In genomic region chr3:172643780-172644179, GRCh38 we compare ENCODE assay signal across 27 cellular contexts.
"Had no signal": no experiment of that assay in that cellular context is flagged by ENCODE, and none has a peak within 500 bp of the region (broad histone marks: within the 10 kb centered on the region; RNA-seq: fewer than 3 reads in every experiment).

No MANE protein-coding gene starts in this region.

- H3K27me3 ChIP-seq: brain microvascular endothelial cell, esophagus squamous epithelium had no signal

- H3K27ac ChIP-seq: brain microvascular endothelial cell, esophagus squamous epithelium, WERI-Rb-1 had no signal

- H3K4me3 ChIP-seq: esophagus squamous epithelium had no signal

- H3K36me3 ChIP-seq: WERI-Rb-1 had no signal

- H3K9me3 ChIP-seq: esophagus squamous epithelium had no signal

- DNase-seq: activated B cell treated with CpG ODN at 0.5 μM for 24 hours; activated CD4-positive, alpha-beta memory T cell treated with anti-CD3 and anti-CD28 coated beads, Interleukin-2, amount 10 ng/mL, durations not matched to agents 7 days and 5 days; activated CD4-positive, alpha-beta T cell treated with anti-CD3 and anti-CD28 coated beads for 4 hours; activated CD4-positive, alpha-beta T cell treated with anti-CD3 and anti-CD28 coated beads, Interleukin-2, amount 10 ng/mL, durations not matched to agents 7 days and 5 days; activated CD4-positive, alpha-beta T cell treated with anti-CD3 and anti-CD28 coated beads, Interleukin-2, amount 50 U/mL, for 4 hours; activated CD4-positive, CD25-positive, alpha-beta regulatory T cell treated with anti-CD3 and anti-CD28 coated beads, Interleukin-2, amount 50 U/mL, for 72 hours; activated CD8-positive, alpha-beta memory T cell treated with anti-CD3 and anti-CD28 coated beads, Interleukin-2, amount 50 U/mL, for 48 hours; activated effector memory CD4-positive, alpha-beta T cell treated with Interleukin-2 at 50 U/mL for 16 hours; activated gamma-delta T cell treated with Interleukin-2 at 50 U/mL for 16 hours; activated naive CD4-positive, alpha-beta T cell treated with anti-CD3 and anti-CD28 coated beads, Interleukin-2, amount 50 U/mL, for 16 hours; activated naive CD4-positive, alpha-beta T cell treated with Interleukin-2 at 50 U/mL for 16 hours; activated T-cell treated with anti-CD3 and anti-CD28 coated beads for 4 hours; activated T-cell treated with anti-CD3 and anti-CD28 coated beads, Interleukin-2, amount 50 U/mL, for 24 hours; amniotic stem cell; anterior cingulate cortex; brain microvascular endothelial cell; caudate nucleus; cortex of kidney; dermis blood vessel endothelial cell; effector CD4-positive, alpha-beta T cell; effector memory CD8-positive, alpha-beta T cell; esophagus squamous epithelium; foreskin fibroblast; head of caudate nucleus; T-helper 2 cell; WERI-Rb-1 had no signal

- ATAC-seq: activated T-helper 17 cell treated with anti-CD3 and anti-CD28 coated beads, Interleukin-2, amount 50 U/mL, for 72 hours; effector memory CD8-positive, alpha-beta T cell had no signal
